12 cellular contexts compared by ENCODE assay signal in the genomic region with DNA sequence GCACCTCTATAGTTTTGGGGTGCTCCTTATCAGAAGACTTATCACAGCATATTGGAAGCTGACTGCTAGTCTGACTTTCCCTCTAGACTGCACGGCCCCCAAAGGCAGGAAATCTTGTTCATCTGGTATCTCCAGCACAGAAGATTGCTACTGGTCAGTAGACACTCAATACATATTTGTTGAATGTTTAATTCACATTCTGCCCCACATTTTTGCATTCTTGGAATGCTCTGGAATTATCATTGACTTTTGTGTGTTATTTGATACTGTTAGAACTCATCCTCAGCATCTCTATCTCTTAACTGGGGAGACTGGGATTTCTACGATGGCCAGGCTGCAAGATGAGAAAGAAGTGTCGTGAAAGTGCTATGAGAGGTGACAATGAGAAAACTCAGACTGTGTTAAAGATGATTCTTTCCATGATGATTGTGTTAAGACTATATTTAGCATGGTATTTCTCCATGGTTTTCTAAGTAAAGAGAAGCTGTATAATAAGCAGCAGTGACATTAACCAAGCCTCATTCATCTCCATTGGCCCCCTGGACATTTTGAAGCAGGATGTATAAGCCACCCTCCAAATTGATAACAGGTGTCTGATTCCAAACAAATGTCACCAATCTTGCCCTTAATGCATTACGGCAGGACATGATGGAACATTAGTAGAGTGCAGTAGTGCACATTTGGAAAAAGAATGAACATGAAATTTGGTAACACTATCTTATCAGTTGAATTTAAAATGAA.
"Had no signal": no experiment of that assay in that cellular context is flagged by ENCODE, and none has a peak within 500 bp of the region (broad histone marks: within the 10 kb centered on the region; RNA-seq: fewer than 3 reads in every experiment).

No MANE protein-coding gene starts in this region.

- FAIRE-seq: endothelial cell of umbilical vein had no signal

- H3K9me3 ChIP-seq: breast epithelium, neutrophil, vagina had no signal

- H3K36me3 ChIP-seq: breast epithelium, gastroesophageal sphincter, neutrophil, right atrium auricular region, tibial nerve, vagina had no signal

- H3K27ac ChIP-seq: breast epithelium, gastroesophageal sphincter, neutrophil, right atrium auricular region, tibial nerve, vagina had no signal

- H3K27me3 ChIP-seq: breast epithelium, gastroesophageal sphincter, neutrophil, right atrium auricular region, tibial nerve, vagina had no signal

- DNase-seq: activated CD4-positive, alpha-beta T cell treated with anti-CD3 and anti-CD28 coated beads, Interleukin-2, amount 50 U/mL, for 4 hours; activated effector memory CD4-positive, alpha-beta T cell treated with anti-CD3 and anti-CD28 coated beads, Interleukin-2, amount 50 U/mL, for 16 hours; activated T-cell treated with anti-CD3 and anti-CD28 coated beads, Interleukin-2, amount 50 U/mL, for 4 hours; naive thymus-derived CD4-positive, alpha-beta T cell; stimulated activated CD4-positive, alpha-beta T cell treated with anti-CD3 and anti-CD28 coated beads, Interleukin-2, amount 100 ng/mL, for 24 hours had no signal

- H3K4me3 ChIP-seq: breast epithelium, gastroesophageal sphincter, right atrium auricular region, tibial nerve, vagina had no signal

- H3K4me1 ChIP-seq: breast epithelium, gastroesophageal sphincter, tibial nerve, vagina had no signal
